ENCODE assay signal across 22 cellular contexts in the genomic region with DNA sequence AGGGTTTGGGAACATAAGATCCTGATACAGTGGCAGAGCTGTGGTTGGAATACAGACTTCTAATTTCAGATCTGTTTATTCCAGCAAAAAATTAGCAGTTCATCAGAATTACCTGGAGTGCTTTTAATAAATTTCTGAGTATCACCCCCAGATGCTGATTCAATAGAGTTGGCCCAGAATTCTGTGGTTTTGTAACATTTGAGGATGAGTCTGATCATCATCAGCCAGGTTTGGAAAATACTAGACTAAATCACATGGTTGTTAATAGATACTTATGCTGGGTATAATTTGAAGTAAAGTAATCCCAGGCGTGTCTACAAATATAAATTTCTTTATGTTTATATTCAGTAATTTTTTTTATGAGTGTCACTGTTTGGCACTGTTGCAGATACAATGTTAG.
"Had no signal": no experiment of that assay in that cellular context is flagged by ENCODE, and none has a peak within 500 bp of the region (broad histone marks: within the 10 kb centered on the region; RNA-seq: fewer than 3 reads in every experiment).

No MANE protein-coding gene starts in this region.

- H3K4me3 Mint-ChIP-seq: immature natural killer cell; natural killer cell; stimulated activated naive CD8-positive, alpha-beta T cell treated with anti-CD3 and anti-CD28 coated beads, Interleukin-15, amount 100 ng/mL, for 72 hours had no signal

- H3K4me3 ChIP-seq: dorsolateral prefrontal cortex, esophagus muscularis mucosa, lower lobe of right lung, right lobe of liver, suprapubic skin, transverse colon, upper lobe of right lung, uterus had no signal

- H3K36me3 Mint-ChIP-seq: natural killer cell had no signal

- H3K9me3 Mint-ChIP-seq: immature natural killer cell; natural killer cell; stimulated activated naive CD8-positive, alpha-beta T cell treated with anti-CD3 and anti-CD28 coated beads, Interleukin-15, amount 100 ng/mL, for 72 hours had no signal

- DNase-seq: dorsolateral prefrontal cortex; effector CD4-positive, alpha-beta T cell; foreskin melanocyte; hypothalamus; immature natural killer cell; left ventricle myocardium superior; lower lobe of right lung; natural killer cell; occipital lobe; right lobe of liver; small intestine; stimulated activated CD4-positive, alpha-beta T cell treated with anti-CD3 and anti-CD28 coated beads, Interleukin-15, amount 100 ng/mL, for 24 hours; stimulated activated CD4-positive, alpha-beta T cell treated with anti-CD3 and anti-CD28 coated beads, Interleukin-4, amount 100 ng/mL, for 1 hour; stimulated activated CD8-positive, alpha-beta memory T cell treated with anti-CD3 and anti-CD28 coated beads, Interleukin-4, amount 100 ng/mL, for 48 hours; stimulated activated naive CD4-positive, alpha-beta T cell; stimulated activated naive CD8-positive, alpha-beta T cell treated with anti-CD3 and anti-CD28 coated beads, Interleukin-15, amount 100 ng/mL, for 72 hours; transverse colon; upper lobe of right lung; uterus had no signal

- H3K27me3 Mint-ChIP-seq: progenitor cell of endocrine pancreas; stimulated activated naive CD8-positive, alpha-beta T cell treated with anti-CD3 and anti-CD28 coated beads, Interleukin-15, amount 100 ng/mL, for 72 hours had no signal

- H3K27ac Mint-ChIP-seq: immature natural killer cell; progenitor cell of endocrine pancreas; stimulated activated naive CD8-positive, alpha-beta T cell treated with anti-CD3 and anti-CD28 coated beads, Interleukin-15, amount 100 ng/mL, for 72 hours had no signal
